ENCODE assay signal across 8 cellular contexts in genomic region chr3:49553690-49554634, GRCh38. TPM values are rescaled to one million over a fixed set of nuclear protein-coding genes. Genes with fewer than 3 reads are reported as not detected.
DNase-seq lines count a peak whose midpoint lies in the region; ATAC-seq, FAIRE-seq and TF ChIP-seq lines count a peak whose summit lies in the region.

BSN (plus strand) TSS chr3:49554477; CDS start chr3:49554603, 126 bp downstream.

- H3K9me3 Mint-ChIP-seq in CD8-positive, alpha-beta T cell = no peaks in the 10 kb centered on the region

- no peak within 1 kb of the TSS for H2BK20ac ChIP-seq in H1 (ENCODE audit: low read length)

- H3K23me2 ChIP-seq in H1 (ENCODE audit: low read depth, low read length) = peaks cover 12% of the 10 kb centered on the region

- H3K36me3 ChIP-seq in CD8-positive, alpha-beta T cell (ENCODE audit: insufficient read depth, low read length) = no peaks in the 10 kb centered on the region
- no peaks in the 10 kb centered on the region for H3K36me3 ChIP-seq in H1 (ENCODE audit: control insufficient read depth in 2 of 4, insufficient read depth in 4 of 4, low read length in 3 of 4)

- peak within 1 kb of the TSS; percentile 74 for H3K14ac ChIP-seq in H1 (ENCODE audit: insufficient read length)

- H3K9ac ChIP-seq in H1 (replicated peaks in 1 of 4; ENCODE audit: extremely low read depth in 1 of 4, low read depth in 3 of 4, low read length in 3 of 4) = peak within 1 kb of the TSS in 3 of 4 experiments; percentile 49 to 77 (median 59); a peak in 6 of 7 replicates

- H3K9me3 ChIP-seq in CD8-positive, alpha-beta T cell (ENCODE audit: low read length) = no peaks in the 10 kb centered on the region
- no peaks in the 10 kb centered on the region for H3K9me3 ChIP-seq in H1 (ENCODE audit: insufficient read depth in 2 of 2, low read depth in 1 of 2, low read length in 1 of 2)

- H3K4me1 ChIP-seq in CD8-positive, alpha-beta T cell (ENCODE audit: insufficient read depth, low read length) = peaks cover 13% of the 10 kb centered on the region
- H3K4me1 ChIP-seq in H1 (replicated peaks in 1 of 4; ENCODE audit: control insufficient read depth in 3 of 4, insufficient read depth in 4 of 4, low read length in 3 of 4) = peaks cover 0 to 14% (median 4%) of the 10 kb centered on the region in 4 experiments; a peak in 5 of 7 replicates

- H2BK5ac ChIP-seq in H1 (ENCODE audit: low read depth, low read length) = 0 out of 2 replicates have a peak within 1 kb of the TSS, but pooled peaks have one; percentile 75

- TF ChIP-seq RAD21 in H1 (IDR thresholded peaks at IDR 0.05 in 1 of 2, conservative IDR thresholded peaks at IDR 0.05 in 1 of 2; ENCODE audit: low read depth in 2 of 2, low read length in 2 of 2) = no peak

- peak within 1 kb of the TSS; percentile 32 for H3K56ac ChIP-seq in H1 (replicated peaks; ENCODE audit: insufficient read length, low read depth, low read length)

- peak; percentile 90 for ATAC-seq in CD8-positive, alpha-beta T cell

- peak within 1 kb of the TSS; percentile 75 for H4K5ac ChIP-seq in H1 (ENCODE audit: insufficient read length, low read depth, low read length)

- TF ChIP-seq POLR2A in H1 (IDR thresholded peaks at IDR 0.05; ENCODE audit: control extremely low read depth in 1 of 2, low read depth in 2 of 2, low read length in 2 of 2) = no peak

- 9% methylated on average over 24 of the region's 77 CpGs; no CpG with 5 or more reads in 1 of the 2 experiments for WGBS in H1 (ENCODE audit: extremely low coverage in 1 of 2, insufficient coverage in 1 of 2, insufficient read length in 1 of 2, insufficient replicate concordance in 2 of 2, low coverage in 1 of 2, low lambda C conversion rate in 2 of 2, missing lambda C conversion rate in 1 of 2), 2 experiments

- H3K23ac ChIP-seq in H1 (ENCODE audit: insufficient read length) = no peak within 1 kb of the TSS

- no peak within 1 kb of the TSS for H3K4ac ChIP-seq in H1 (replicated peaks; ENCODE audit: insufficient read length, low read depth, low read length)

- peak within 1 kb of the TSS; percentile 56 for H3K18ac ChIP-seq in H1 (ENCODE audit: extremely low read depth, low read length)

- TF ChIP-seq EP300 in H1 (IDR thresholded peaks at IDR 0.05; ENCODE audit: borderline replicate concordance in 1 of 2, low read depth in 2 of 2, low read length in 2 of 2) = no peak

- H3K27me3 ChIP-seq in CD8-positive, alpha-beta T cell (ENCODE audit: insufficient read depth, low read length) = no peaks in the 10 kb centered on the region
- H3K27me3 ChIP-seq in H1 (replicated peaks in 1 of 4; ENCODE audit: control insufficient read depth in 3 of 4, extremely low read depth in 1 of 4, insufficient read depth in 3 of 4, low read length in 3 of 4) = peaks cover 0 to 11% (median 6%) of the 10 kb centered on the region in 4 experiments; a peak in 3 of 7 replicates

- peak within 1 kb of the TSS; percentile 89 for H3K4me3 Mint-ChIP-seq in CD8-positive, alpha-beta T cell

- no peak for FAIRE-seq in H1 (lab: Jason Lieb, UNC)

- peak within 1 kb of the TSS; percentile 97 for H3K4me3 ChIP-seq in CD8-positive, alpha-beta T cell (ENCODE audit: low read depth, low read length)
- peak within 1 kb of the TSS; percentile 78 to 96 (median 90) for H3K4me3 ChIP-seq in H1 (ENCODE audit: extremely low read depth in 1 of 4, insufficient read depth in 2 of 4, low read depth in 3 of 4, low read length in 4 of 4)

- intact Hi-C loops in CD8-positive, alpha-beta T cell (cut with DNase I, micrococcal nuclease) = loop anchor here (1.0 to 10.0 kb wide), 6 partner anchors 15 to 869 kb away; partner anchors contain the start of genes APEH (in 1 of the 2), DAG1 (in 1 of the 2), HYAL3 (in 1 of the 2) and IFRD2 (in 1 of the 2)

- no peak within 1 kb of the TSS for H2BK120ac ChIP-seq in H1 (replicated peaks; ENCODE audit: low read depth, low read length)

- peak; percentile 72 to 93 (median 89) for DNase-seq in CD8-positive, alpha-beta T cell
- DNase-seq in GM20000 (ENCODE audit: low spot score) = peak; percentile 100
- DNase-seq in HT1080 (ENCODE audit: low read depth) = peak; percentile 81
- DNase-seq in NOMO-1 (lab: John Stamatoyannopoulos, UW; ENCODE audit: unreplicated experiment in 2 of 2) = peak; percentile 61 to 74
- peak; percentile 67 for DNase-seq in activated CD8-positive, alpha-beta memory T cell treated with anti-CD3 and anti-CD28 coated beads, Interleukin-2, amount 50 U/mL, for 1 hour (ENCODE audit: extremely low read depth)
- peak; percentile 76 to 97 for DNase-seq in H1 (ENCODE audit: low read depth in 1 of 2, low spot score in 2 of 2)
- peak; percentile 96 for DNase-seq in mesenteric fat pad (ENCODE audit: low spot score)
- DNase-seq in stimulated activated CD8-positive, alpha-beta memory T cell treated with anti-CD3 and anti-CD28 coated beads, Interleukin-15, amount 100 ng/mL, for 1 hour (ENCODE audit: low read depth) = peak; percentile 77

- no peaks in the 10 kb centered on the region for H3K79me1 ChIP-seq in H1 (ENCODE audit: low read depth, low read length)

- no peaks in the 10 kb centered on the region for H3K36me3 Mint-ChIP-seq in CD8-positive, alpha-beta T cell

- H3K79me2 ChIP-seq in H1 (ENCODE audit: control insufficient read depth in 1 of 2, insufficient read depth in 2 of 2, low read length in 2 of 2) = no peaks in the 10 kb centered on the region

- H3K4me1 Mint-ChIP-seq in CD8-positive, alpha-beta T cell (ENCODE audit: low read depth) = peaks cover 17% of the 10 kb centered on the region

- POLR2A ChIA-PET in CD8-positive, alpha-beta T cell (lab: Charles Lee) = interaction anchor here (1.0 to 2.1 kb wide), 2 partner anchors 15 to 119 kb away, joined by 4 to 12 read pairs; no protein-coding TSS in a partner anchor
- POLR2A ChIA-PET in H1 (lab: Charles Lee; ENCODE audit: partially characterized antibody) = interaction anchor here (0.6 to 2.2 kb wide), 5 partner anchors 11 to 158 kb away, joined by 3 to 11 read pairs (median 3); no protein-coding TSS in a partner anchor

- peaks cover 0 to 5% of the 10 kb centered on the region in 2 experiments for H4K20me1 ChIP-seq in H1 (replicated peaks in 1 of 2; ENCODE audit: control insufficient read depth in 1 of 2, insufficient read depth in 2 of 2, low read length in 2 of 2)

- peak within 1 kb of the TSS; percentile 73 for H4K8ac ChIP-seq in H1 (ENCODE audit: extremely low read depth, insufficient read depth, low read length)

- H3K27ac ChIP-seq in CD8-positive, alpha-beta T cell (ENCODE audit: low read depth, low read length) = peak within 1 kb of the TSS; percentile 38
- peak within 1 kb of the TSS; percentile 27; the same call in 1 of the 2 replicates for H3K27ac ChIP-seq in H1 (ENCODE audit: low read depth, low read length)

- peak within 1 kb of the TSS; percentile 64 for H3K27ac Mint-ChIP-seq in CD8-positive, alpha-beta T cell

- no peak within 1 kb of the TSS for H2BK15ac ChIP-seq in H1 (ENCODE audit: low read length)

- peaks cover 21% of the 10 kb centered on the region for H3K27me3 Mint-ChIP-seq in CD8-positive, alpha-beta T cell (ENCODE audit: low read depth)

- CTCF ChIA-PET in CD8-positive, alpha-beta T cell (lab: Charles Lee) = interaction anchor here (3.6 to 6.3 kb wide), 2 partner anchors 15 to 118 kb away, joined by 13 to 41 read pairs; no protein-coding TSS in a partner anchor
- CTCF ChIA-PET in H1 (lab: Charles Lee; ENCODE audit: partially characterized antibody) = interaction anchor here (0.7 to 9.3 kb wide), 5 partner anchors 10 to 147 kb away, joined by 3 to 70 read pairs (median 19); no protein-coding TSS in a partner anchor

- peak within 1 kb of the TSS; percentile 83 to 99 for H3K4me2 ChIP-seq in H1 (ENCODE audit: insufficient read depth in 1 of 2, low read depth in 2 of 2, low read length in 2 of 2)

- no peak for TF ChIP-seq CTCF in CD8-positive, alpha-beta T cell (IDR thresholded peaks at IDR 0.05)
- no peak for TF ChIP-seq CTCF in GM20000 (IDR thresholded peaks at IDR 0.05; ENCODE audit: extremely low read depth, missing control alignments)
- TF ChIP-seq CTCF in H1 (IDR thresholded peaks at IDR 0.05; ENCODE audit: control extremely low read depth in 1 of 3, insufficient read depth in 1 of 3, low read depth in 1 of 3, low read length in 3 of 3) = peak in 1 of 3 experiments; percentile 2; a peak in 1 of 4 replicates

- no peak within 1 kb of the TSS for H2AK5ac ChIP-seq in H1 (ENCODE audit: low read depth, low read length)

- peak within 1 kb of the TSS; percentile 26 for H4K91ac ChIP-seq in H1 (replicated peaks; ENCODE audit: insufficient read length, low read length)

- 0 out of 2 replicates have a peak within 1 kb of the TSS, but pooled peaks have one; percentile 52 for H2BK12ac ChIP-seq in H1 (ENCODE audit: low read depth, low read length)

- H2AFZ ChIP-seq in H1 (ENCODE audit: low read length) = peak within 1 kb of the TSS; percentile 80

TF ChIP-seq in H1, 55 proteins besides CTCF, POLR2A, EP300 and RAD21 (continues in another document):
- TF ChIP-seq CTBP2 (IDR thresholded peaks at IDR 0.05; ENCODE audit: borderline replicate concordance, insufficient read depth, insufficient read length, low read length) (no peak), SRF (IDR thresholded peaks at IDR 0.05; ENCODE audit: low read depth, low read length) (no peak), POU5F1 (IDR thresholded peaks at IDR 0.05; ENCODE audit: low read depth, low read length) (no peak), SP1 (IDR thresholded peaks at IDR 0.05; ENCODE audit: low read depth, low read length) (no peak), SP4 (IDR thresholded peaks at IDR 0.05; ENCODE audit: low read length) (no peak), BACH1 (IDR thresholded peaks at IDR 0.05; ENCODE audit: low read length) (no peak), KDM1A (IDR thresholded peaks at IDR 0.05; ENCODE audit: borderline replicate concordance, low read length) (no peak), NANOG (IDR thresholded peaks at IDR 0.05; ENCODE audit: insufficient read depth, low read depth, low read length, poor library complexity, severe bottlenecking) (no peak), SUZ12 (IDR thresholded peaks at IDR 0.05; ENCODE audit: low read length) (no peak), BCL11A (IDR thresholded peaks at IDR 0.05; ENCODE audit: low read depth in 2 of 2, low read length in 2 of 2) (no peak)

RNA-seq across cellular contexts. Expression of gene BSN, which starts in this region (rescaled TPM):
- total RNA-seq in CD8-positive, alpha-beta T cell = under 1 TPM; 0.17 to 0.35 TPM
- total RNA-seq in HT1080 (2014; rRNA removed; shearing (Covaris generic)) = 0.07 and 0.18 TPM in 2 replicates
- polyA plus RNA-seq in HT1080 (2015; cell fraction: cytosol; rRNA removed) = 0.05 and 0.07 TPM in 2 replicates
- polyA plus RNA-seq in HT1080 (2015; cell fraction: nucleus; rRNA removed) = 0.10 and 0.27 TPM in 2 replicates
- 2.9 and 3.0 TPM in 2 replicates for total RNA-seq in H1 (2021; fragmentation: NEBNext Ultra II Directional; extraction: Animal tissue kit (Norgen Biotek cat#: 25700))
- polyA plus RNA-seq in H1 (2011; rRNA removed) = 0.60 and 0.83 TPM in 2 replicates
- polyA plus RNA-seq in H1 (2011; cell fraction: cytosol; rRNA removed) = 0.45 TPM
- polyA plus RNA-seq in H1 (2011; cell fraction: nucleus; rRNA removed) = 1.6 TPM
- polyA plus RNA-seq in H1 (2012, experiment 1 of 2) = 1.0 to 1.4 TPM (median 1.3 TPM) in 4 replicates
- 0.85 TPM for polyA plus RNA-seq in H1 (2012, experiment 2 of 2)
- polyA plus RNA-seq in H1 (2013, experiment 1 of 2) = 0.87 TPM
- polyA plus RNA-seq in H1 (2013, experiment 2 of 2) = 0.88 TPM
- polyA minus RNA-seq in H1 (2011; rRNA and poly(A)+ RNA removed) = 1.5 and 1.9 TPM in 2 replicates
- polyA minus RNA-seq in H1 (2011; cell fraction: cytosol; rRNA and poly(A)+ RNA removed) = 1.8 TPM
- polyA minus RNA-seq in H1 (2011; cell fraction: nucleus; rRNA and poly(A)+ RNA removed) = 2.5 TPM
- total RNA-seq in mesenteric fat pad = 0.16 TPM

Comparison
In these comparisons a context has a peak if more than half of its experiments do, and no peak if none do; other contexts are left out.
1. Peak in every context shown above with its lines: DNase-seq, ATAC-seq, H3K4me3 ChIP-seq and H3K27ac ChIP-seq.
2. Peak in DNase-seq, ATAC-seq, H3K4me3 ChIP-seq and H3K27ac ChIP-seq in CD8-positive, alpha-beta T cell; RNA of the gene not detected or under 1 TPM.
3. Peak in DNase-seq in HT1080; RNA of the gene not detected or under 1 TPM.
4. Peak in DNase-seq in mesenteric fat pad; RNA of the gene not detected or under 1 TPM.